In the genomic region with DNA sequence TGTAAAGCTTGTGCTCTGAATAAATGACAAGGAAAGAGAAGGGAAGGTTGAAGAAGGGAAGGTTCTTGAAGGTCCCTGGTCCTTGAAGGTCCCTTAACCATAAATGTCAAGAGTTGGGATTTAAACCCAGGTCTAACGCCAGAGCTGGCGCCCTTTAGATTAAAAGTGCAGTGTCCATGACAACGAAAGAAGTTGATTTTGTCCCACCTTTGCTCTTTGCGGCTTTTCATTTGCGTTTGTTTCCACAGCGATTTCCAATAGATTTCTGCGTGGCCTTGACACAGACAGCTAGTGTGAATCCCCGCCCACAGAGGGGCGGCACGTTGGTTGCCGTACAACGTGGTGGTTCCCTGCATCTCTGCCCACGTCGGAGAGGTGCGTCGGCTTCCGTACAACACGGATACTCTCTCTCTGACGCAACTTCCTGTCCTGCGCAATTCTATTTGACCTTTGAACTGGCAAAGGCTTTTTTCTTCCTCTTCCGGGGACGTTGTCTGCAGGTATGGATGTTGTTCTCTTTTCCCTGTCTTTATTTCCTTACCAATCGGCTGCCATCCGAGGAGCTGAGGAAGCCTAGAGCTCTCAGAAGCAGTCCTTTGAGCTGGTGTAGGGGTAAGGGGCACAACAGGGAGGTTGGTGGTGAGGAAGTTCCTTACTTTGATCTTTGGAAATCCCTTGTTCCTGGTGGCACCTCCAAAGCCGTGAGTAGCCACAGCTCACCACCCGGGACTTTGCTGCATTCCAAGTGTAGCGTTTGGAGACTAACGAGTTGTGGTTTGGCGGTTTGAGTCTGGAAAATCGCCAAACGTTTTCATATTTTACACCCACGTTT, we compare ENCODE assay signal across 1 cellular context.
TF ChIP-seq lines count a peak whose summit lies in the region.

A gene (plus strand): TSS at position 476 of the 832 bp plus-strand sequence. CDS start 1,384 bp downstream, outside the sequence.

TF ChIP-seq in HepG2, 621 proteins besides CTCF, POLR2A, EP300 and RAD21 (continued from another document and continues in another):
- TF ChIP-seq, protein P1, sequence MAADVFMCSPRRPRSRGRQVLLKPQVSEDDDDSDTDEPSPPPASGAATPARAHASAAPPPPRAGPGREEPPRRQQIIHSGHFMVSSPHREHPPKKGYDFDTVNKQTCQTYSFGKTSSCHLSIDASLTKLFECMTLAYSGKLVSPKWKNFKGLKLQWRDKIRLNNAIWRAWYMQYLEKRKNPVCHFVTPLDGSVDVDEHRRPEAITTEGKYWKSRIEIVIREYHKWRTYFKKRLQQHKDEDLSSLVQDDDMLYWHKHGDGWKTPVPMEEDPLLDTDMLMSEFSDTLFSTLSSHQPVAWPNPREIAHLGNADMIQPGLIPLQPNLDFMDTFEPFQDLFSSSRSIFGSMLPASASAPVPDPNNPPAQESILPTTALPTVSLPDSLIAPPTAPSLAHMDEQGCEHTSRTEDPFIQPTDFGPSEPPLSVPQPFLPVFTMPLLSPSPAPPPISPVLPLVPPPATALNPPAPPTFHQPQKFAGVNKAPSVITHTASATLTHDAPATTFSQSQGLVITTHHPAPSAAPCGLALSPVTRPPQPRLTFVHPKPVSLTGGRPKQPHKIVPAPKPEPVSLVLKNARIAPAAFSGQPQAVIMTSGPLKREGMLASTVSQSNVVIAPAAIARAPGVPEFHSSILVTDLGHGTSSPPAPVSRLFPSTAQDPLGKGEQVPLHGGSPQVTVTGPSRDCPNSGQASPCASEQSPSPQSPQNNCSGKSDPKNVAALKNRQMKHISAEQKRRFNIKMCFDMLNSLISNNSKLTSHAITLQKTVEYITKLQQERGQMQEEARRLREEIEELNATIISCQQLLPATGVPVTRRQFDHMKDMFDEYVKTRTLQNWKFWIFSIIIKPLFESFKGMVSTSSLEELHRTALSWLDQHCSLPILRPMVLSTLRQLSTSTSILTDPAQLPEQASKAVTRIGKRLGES (CRISPR knock-in tag; IDR thresholded peaks at IDR 0.05; ENCODE audit: borderline replicate concordance): no peak
- TF ChIP-seq ZC3H4 (CRISPR knock-in tag; IDR thresholded peaks at IDR 0.05; ENCODE audit: borderline replicate concordance) (no peak), NFYB (CRISPR knock-in tag; IDR thresholded peaks at IDR 0.05) (peak; percentile 32; the same call in 1 of the 2 replicates), NR2C2 (CRISPR knock-in tag; IDR thresholded peaks at IDR 0.05; ENCODE audit: borderline replicate concordance) (peak; percentile 99), ZKSCAN8 (CRISPR knock-in tag; IDR thresholded peaks at IDR 0.05; ENCODE audit: borderline replicate concordance) (peak; percentile 28; the same call in 1 of the 2 replicates), MYC (CRISPR knock-in tag; IDR thresholded peaks at IDR 0.05; ENCODE audit: borderline replicate concordance) (peak; percentile 92), SALL2 (CRISPR knock-in tag; IDR thresholded peaks at IDR 0.05) (peak; percentile 80; the same call in 1 of the 2 replicates), NONO (IDR thresholded peaks at IDR 0.05) (no peak), NONO (CRISPR knock-in tag; conservative IDR thresholded peaks at IDR 0.05) (peak; percentile 85), HMG20A (CRISPR knock-in tag; IDR thresholded peaks at IDR 0.05; ENCODE audit: borderline replicate concordance) (no peak), RFX3 (CRISPR knock-in tag; IDR thresholded peaks at IDR 0.05) (peak; percentile 67)
- TF ChIP-seq, protein P2, sequence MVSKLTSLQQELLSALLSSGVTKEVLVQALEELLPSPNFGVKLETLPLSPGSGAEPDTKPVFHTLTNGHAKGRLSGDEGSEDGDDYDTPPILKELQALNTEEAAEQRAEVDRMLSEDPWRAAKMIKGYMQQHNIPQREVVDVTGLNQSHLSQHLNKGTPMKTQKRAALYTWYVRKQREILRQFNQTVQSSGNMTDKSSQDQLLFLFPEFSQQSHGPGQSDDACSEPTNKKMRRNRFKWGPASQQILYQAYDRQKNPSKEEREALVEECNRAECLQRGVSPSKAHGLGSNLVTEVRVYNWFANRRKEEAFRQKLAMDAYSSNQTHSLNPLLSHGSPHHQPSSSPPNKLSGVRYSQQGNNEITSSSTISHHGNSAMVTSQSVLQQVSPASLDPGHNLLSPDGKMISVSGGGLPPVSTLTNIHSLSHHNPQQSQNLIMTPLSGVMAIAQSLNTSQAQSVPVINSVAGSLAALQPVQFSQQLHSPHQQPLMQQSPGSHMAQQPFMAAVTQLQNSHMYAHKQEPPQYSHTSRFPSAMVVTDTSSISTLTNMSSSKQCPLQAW (CRISPR knock-in tag; IDR thresholded peaks at IDR 0.05): peak; percentile 78
- TF ChIP-seq, protein P3, sequence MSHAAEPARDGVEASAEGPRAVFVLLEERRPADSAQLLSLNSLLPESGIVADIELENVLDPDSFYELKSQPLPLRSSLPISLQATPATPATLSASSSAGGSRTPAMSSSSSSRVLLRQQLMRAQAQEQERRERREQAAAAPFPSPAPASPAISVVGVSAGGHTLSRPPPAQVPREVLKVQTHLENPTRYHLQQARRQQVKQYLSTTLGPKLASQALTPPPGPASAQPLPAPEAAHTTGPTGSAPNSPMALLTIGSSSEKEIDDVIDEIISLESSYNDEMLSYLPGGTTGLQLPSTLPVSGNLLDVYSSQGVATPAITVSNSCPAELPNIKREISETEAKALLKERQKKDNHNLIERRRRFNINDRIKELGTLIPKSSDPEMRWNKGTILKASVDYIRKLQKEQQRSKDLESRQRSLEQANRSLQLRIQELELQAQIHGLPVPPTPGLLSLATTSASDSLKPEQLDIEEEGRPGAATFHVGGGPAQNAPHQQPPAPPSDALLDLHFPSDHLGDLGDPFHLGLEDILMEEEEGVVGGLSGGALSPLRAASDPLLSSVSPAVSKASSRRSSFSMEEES (CRISPR knock-in tag; IDR thresholded peaks at IDR 0.05): peak; percentile 18; the same call in 1 of the 2 replicates
- TF ChIP-seq, protein P4, sequence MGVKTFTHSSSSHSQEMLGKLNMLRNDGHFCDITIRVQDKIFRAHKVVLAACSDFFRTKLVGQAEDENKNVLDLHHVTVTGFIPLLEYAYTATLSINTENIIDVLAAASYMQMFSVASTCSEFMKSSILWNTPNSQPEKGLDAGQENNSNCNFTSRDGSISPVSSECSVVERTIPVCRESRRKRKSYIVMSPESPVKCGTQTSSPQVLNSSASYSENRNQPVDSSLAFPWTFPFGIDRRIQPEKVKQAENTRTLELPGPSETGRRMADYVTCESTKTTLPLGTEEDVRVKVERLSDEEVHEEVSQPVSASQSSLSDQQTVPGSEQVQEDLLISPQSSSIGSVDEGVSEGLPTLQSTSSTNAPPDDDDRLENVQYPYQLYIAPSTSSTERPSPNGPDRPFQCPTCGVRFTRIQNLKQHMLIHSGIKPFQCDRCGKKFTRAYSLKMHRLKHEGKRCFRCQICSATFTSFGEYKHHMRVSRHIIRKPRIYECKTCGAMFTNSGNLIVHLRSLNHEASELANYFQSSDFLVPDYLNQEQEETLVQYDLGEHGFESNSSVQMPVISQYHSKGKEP (CRISPR knock-in tag; IDR thresholded peaks at IDR 0.05): 0 out of 2 replicates have a peak, but pooled peaks have one; percentile 32
- TF ChIP-seq, protein P5, sequence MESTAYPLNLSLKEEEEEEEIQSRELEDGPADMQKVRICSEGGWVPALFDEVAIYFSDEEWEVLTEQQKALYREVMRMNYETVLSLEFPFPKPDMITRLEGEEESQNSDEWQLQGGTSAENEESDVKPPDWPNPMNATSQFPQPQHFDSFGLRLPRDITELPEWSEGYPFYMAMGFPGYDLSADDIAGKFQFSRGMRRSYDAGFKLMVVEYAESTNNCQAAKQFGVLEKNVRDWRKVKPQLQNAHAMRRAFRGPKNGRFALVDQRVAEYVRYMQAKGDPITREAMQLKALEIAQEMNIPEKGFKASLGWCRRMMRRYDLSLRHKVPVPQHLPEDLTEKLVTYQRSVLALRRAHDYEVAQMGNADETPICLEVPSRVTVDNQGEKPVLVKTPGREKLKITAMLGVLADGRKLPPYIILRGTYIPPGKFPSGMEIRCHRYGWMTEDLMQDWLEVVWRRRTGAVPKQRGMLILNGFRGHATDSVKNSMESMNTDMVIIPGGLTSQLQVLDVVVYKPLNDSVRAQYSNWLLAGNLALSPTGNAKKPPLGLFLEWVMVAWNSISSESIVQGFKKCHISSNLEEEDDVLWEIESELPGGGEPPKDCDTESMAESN (CRISPR knock-in tag; conservative IDR thresholded peaks at IDR 0.05): peak; percentile 40; the same call in 1 of the 2 replicates
- TF ChIP-seq, protein P6, sequence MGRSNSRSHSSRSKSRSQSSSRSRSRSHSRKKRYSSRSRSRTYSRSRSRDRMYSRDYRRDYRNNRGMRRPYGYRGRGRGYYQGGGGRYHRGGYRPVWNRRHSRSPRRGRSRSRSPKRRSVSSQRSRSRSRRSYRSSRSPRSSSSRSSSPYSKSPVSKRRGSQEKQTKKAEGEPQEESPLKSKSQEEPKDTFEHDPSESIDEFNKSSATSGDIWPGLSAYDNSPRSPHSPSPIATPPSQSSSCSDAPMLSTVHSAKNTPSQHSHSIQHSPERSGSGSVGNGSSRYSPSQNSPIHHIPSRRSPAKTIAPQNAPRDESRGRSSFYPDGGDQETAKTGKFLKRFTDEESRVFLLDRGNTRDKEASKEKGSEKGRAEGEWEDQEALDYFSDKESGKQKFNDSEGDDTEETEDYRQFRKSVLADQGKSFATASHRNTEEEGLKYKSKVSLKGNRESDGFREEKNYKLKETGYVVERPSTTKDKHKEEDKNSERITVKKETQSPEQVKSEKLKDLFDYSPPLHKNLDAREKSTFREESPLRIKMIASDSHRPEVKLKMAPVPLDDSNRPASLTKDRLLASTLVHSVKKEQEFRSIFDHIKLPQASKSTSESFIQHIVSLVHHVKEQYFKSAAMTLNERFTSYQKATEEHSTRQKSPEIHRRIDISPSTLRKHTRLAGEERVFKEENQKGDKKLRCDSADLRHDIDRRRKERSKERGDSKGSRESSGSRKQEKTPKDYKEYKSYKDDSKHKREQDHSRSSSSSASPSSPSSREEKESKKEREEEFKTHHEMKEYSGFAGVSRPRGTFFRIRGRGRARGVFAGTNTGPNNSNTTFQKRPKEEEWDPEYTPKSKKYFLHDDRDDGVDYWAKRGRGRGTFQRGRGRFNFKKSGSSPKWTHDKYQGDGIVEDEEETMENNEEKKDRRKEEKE (IDR thresholded peaks at IDR 0.05): no peak
- TF ChIP-seq, protein P7, sequence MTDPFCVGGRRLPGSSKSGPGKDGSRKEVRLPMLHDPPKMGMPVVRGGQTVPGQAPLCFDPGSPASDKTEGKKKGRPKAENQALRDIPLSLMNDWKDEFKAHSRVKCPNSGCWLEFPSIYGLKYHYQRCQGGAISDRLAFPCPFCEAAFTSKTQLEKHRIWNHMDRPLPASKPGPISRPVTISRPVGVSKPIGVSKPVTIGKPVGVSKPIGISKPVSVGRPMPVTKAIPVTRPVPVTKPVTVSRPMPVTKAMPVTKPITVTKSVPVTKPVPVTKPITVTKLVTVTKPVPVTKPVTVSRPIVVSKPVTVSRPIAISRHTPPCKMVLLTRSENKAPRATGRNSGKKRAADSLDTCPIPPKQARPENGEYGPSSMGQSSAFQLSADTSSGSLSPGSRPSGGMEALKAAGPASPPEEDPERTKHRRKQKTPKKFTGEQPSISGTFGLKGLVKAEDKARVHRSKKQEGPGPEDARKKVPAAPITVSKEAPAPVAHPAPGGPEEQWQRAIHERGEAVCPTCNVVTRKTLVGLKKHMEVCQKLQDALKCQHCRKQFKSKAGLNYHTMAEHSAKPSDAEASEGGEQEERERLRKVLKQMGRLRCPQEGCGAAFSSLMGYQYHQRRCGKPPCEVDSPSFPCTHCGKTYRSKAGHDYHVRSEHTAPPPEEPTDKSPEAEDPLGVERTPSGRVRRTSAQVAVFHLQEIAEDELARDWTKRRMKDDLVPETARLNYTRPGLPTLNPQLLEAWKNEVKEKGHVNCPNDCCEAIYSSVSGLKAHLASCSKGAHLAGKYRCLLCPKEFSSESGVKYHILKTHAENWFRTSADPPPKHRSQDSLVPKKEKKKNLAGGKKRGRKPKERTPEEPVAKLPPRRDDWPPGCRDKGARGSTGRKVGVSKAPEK (CRISPR knock-in tag; IDR thresholded peaks at IDR 0.05; ENCODE audit: borderline replicate concordance): no peak
- TF ChIP-seq, protein P8, sequence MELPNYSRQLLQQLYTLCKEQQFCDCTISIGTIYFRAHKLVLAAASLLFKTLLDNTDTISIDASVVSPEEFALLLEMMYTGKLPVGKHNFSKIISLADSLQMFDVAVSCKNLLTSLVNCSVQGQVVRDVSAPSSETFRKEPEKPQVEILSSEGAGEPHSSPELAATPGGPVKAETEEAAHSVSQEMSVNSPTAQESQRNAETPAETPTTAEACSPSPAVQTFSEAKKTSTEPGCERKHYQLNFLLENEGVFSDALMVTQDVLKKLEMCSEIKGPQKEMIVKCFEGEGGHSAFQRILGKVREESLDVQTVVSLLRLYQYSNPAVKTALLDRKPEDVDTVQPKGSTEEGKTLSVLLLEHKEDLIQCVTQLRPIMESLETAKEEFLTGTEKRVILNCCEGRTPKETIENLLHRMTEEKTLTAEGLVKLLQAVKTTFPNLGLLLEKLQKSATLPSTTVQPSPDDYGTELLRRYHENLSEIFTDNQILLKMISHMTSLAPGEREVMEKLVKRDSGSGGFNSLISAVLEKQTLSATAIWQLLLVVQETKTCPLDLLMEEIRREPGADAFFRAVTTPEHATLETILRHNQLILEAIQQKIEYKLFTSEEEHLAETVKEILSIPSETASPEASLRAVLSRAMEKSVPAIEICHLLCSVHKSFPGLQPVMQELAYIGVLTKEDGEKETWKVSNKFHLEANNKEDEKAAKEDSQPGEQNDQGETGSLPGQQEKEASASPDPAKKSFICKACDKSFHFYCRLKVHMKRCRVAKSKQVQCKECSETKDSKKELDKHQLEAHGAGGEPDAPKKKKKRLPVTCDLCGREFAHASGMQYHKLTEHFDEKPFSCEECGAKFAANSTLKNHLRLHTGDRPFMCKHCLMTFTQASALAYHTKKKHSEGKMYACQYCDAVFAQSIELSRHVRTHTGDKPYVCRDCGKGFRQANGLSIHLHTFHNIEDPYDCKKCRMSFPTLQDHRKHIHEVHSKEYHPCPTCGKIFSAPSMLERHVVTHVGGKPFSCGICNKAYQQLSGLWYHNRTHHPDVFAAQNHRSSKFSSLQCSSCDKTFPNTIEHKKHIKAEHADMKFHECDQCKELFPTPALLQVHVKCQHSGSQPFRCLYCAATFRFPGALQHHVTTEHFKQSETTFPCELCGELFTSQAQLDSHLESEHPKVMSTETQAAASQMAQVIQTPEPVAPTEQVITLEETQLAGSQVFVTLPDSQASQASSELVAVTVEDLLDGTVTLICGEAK (IDR thresholded peaks at IDR 0.05): peak; percentile 67
- TF ChIP-seq, protein P8 (CRISPR knock-in tag; IDR thresholded peaks at IDR 0.05): 0 out of 2 replicates have a peak, but pooled peaks have one; percentile 32
